8 cellular contexts compared by ENCODE assay signal in the genomic region with DNA sequence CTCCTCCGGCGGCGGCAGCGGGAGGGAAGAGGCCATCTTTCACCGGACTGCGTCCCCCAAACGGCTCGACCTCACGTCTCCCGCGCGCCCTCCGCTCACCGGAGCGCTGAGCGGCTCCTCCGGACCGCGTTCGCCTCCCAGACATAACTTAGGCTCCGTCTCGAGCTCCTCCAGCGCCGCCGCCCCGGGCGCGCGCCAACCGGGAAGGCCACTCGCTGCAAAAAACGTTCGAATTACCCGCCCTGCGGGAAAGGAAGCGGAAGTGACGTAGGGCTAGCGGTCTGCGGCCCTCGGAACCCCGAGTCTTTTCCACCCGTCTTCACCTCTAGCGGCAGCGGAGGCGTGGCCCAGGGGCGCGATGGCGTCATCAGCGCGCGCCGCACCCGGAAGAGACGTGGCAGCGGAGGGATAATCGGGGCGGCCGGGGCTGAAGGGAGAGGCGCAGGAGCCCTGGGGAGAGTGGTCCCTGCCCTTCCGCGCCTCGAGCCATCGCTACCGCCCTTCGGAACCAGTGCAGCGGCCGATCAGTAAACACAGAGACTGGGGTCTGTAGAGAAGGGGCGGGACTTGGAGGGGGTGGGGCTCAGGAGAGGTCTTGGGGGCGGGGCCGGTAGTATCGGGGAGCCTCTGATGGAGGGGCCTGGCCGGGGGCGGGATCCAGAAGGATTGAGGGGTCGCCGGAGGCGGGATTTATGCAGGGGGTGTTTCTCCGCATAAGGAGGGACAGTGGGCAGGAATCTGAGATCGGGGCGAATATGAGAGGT. TPM values are rescaled to one million over a fixed set of nuclear protein-coding genes. Genes with fewer than 3 reads are reported as not detected.
A peak's percentile ranks its signal among the peaks of the same experiment; 100 is the strongest.
DNase-seq lines count a peak whose midpoint lies in the region; ATAC-seq and TF ChIP-seq lines count a peak whose summit lies in the region.

A gene with protein sequence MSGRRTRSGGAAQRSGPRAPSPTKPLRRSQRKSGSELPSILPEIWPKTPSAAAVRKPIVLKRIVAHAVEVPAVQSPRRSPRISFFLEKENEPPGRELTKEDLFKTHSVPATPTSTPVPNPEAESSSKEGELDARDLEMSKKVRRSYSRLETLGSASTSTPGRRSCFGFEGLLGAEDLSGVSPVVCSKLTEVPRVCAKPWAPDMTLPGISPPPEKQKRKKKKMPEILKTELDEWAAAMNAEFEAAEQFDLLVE (minus strand): TSS at position 207 of the 764 bp plus-strand sequence. CDS start 62 bp downstream, at position 145.
A gene (plus strand): TSS at position 389 of the 764 bp plus-strand sequence. CDS start 477 bp downstream, outside the sequence.

- no peak for TF ChIP-seq CTCF in GM13977 (IDR thresholded peaks at IDR 0.05; ENCODE audit: extremely low read depth, insufficient read depth, missing control alignments)
- no peak for TF ChIP-seq CTCF in heart right ventricle (IDR thresholded peaks at IDR 0.05)
- peak in 3 of 6 experiments; percentile 30 to 48 (median 39) for TF ChIP-seq CTCF in upper lobe of left lung (IDR thresholded peaks at IDR 0.05)

- intact Hi-C loops in heart right ventricle (cut with DNase I): loop anchor here in 6 of 10 donors (1.0 to 10.0 kb wide), 11 partner anchors 12 to 159 kb away; a partner anchor contains a TSS
- intact Hi-C loops in posterior cingulate gyrus (cut with DNase I): loop anchor here (1.0 to 10.0 kb wide), 5 partner anchors 38 to 159 kb away; a partner anchor contains a TSS

- H3K27ac Mint-ChIP-seq in T-helper 1 cell treated with Interleukin-12 subunit alpha and Interleukin-12 subunit beta and Interleukin-4 antibody, amounts not matched to agents 30 μg/mL and 1 μg/mL, for 36 hours: peak within 1 kb of the TSS; percentile 98

- no peaks in the 10 kb centered on the region for H3K27me3 Mint-ChIP-seq in T-helper 1 cell treated with Interleukin-12 subunit alpha and Interleukin-12 subunit beta and Interleukin-4 antibody, amounts not matched to agents 30 μg/mL and 1 μg/mL, for 36 hours (ENCODE audit: low read depth)

- WGBS in heart right ventricle, 2 donors: 0% methylated on average over 79 of the region's 79 CpGs
- 0 to 1% methylated on average over 19 to 76 of the region's 79 CpGs for WGBS in upper lobe of left lung, 2 donors

- ATAC-seq in HG02884 (IDR thresholded peaks at IDR 0.05; ENCODE audit: unreplicated experiment): peak; percentile 87
- peak; percentile 94 to 98 (median 98) for ATAC-seq in heart right ventricle
- ATAC-seq in upper lobe of left lung (ENCODE audit: low FRiP score in 2 of 2): peak; percentile 94 to 98

- H3K4me3 Mint-ChIP-seq in T-helper 1 cell treated with Interleukin-12 subunit alpha and Interleukin-12 subunit beta and Interleukin-4 antibody, amounts not matched to agents 30 μg/mL and 1 μg/mL, for 36 hours: peak within 1 kb of the TSS; percentile 91

- H3K4me1 ChIP-seq in heart right ventricle: peaks cover 6 to 34% (median 20%) of the 10 kb centered on the region in 9 donors
- H3K4me1 ChIP-seq in upper lobe of left lung: peaks cover 15 to 24% (median 19%) of the 10 kb centered on the region in 4 donors

- peak in 3 of 4 donors; percentile 45 to 82 (median 55) for TF ChIP-seq POLR2A in upper lobe of left lung (IDR thresholded peaks at IDR 0.05)

- H3K9me3 ChIP-seq in heart right ventricle (no peaks in the 10 kb centered on the region), upper lobe of left lung (no peaks in the 10 kb centered on the region)

- in situ Hi-C loops in GM13977 (cut with MboI; ENCODE audit: low pct_unique_long_range_greater_than_20kb, low sequenced_read_pairs, unreplicated experiment): no loop called here

- H3K4me3 ChIP-seq in heart right ventricle (peak within 1 kb of the TSS; percentile 64 to 93 (median 81)), upper lobe of left lung (peak within 1 kb of the TSS; percentile 59 to 88 (median 82))

- DNase-seq in GM13977 (ENCODE audit: low spot score): peak; percentile 99
- DNase-seq in NCI-H1694 treated with DMSO at 0.1 percent for 48 hours (lab: John Stamatoyannopoulos, UW): peak; percentile 84
- DNase-seq in amniotic stem cell (lab: John Stamatoyannopoulos, UW): peak; percentile 89
- peak; percentile 95 for DNase-seq in heart right ventricle
- DNase-seq in posterior cingulate gyrus: peak; percentile 95 to 100 (median 98)
- DNase-seq in upper lobe of left lung: peak; percentile 93 to 100

- peaks cover 31% of the 10 kb centered on the region for H3K36me3 Mint-ChIP-seq in T-helper 1 cell treated with Interleukin-12 subunit alpha and Interleukin-12 subunit beta and Interleukin-4 antibody, amounts not matched to agents 30 μg/mL and 1 μg/mL, for 36 hours (ENCODE audit: low read depth)

- peaks cover 0 to 57% (median 17%) of the 10 kb centered on the region in 9 donors for H3K36me3 ChIP-seq in heart right ventricle
- H3K36me3 ChIP-seq in upper lobe of left lung: peaks cover 8 to 41% (median 28%) of the 10 kb centered on the region in 4 donors

- H3K27ac ChIP-seq in heart right ventricle (peak within 1 kb of the TSS; percentile 79 to 96 (median 92)), upper lobe of left lung (peak within 1 kb of the TSS; percentile 89 to 98 (median 96))

- no peaks in the 10 kb centered on the region for H3K9me3 Mint-ChIP-seq in T-helper 1 cell treated with Interleukin-12 subunit alpha and Interleukin-12 subunit beta and Interleukin-4 antibody, amounts not matched to agents 30 μg/mL and 1 μg/mL, for 36 hours

- H3K27me3 ChIP-seq in heart right ventricle (no peaks in the 10 kb centered on the region), upper lobe of left lung (no peaks in the 10 kb centered on the region)

- peaks cover 43% of the 10 kb centered on the region for H3K4me1 Mint-ChIP-seq in T-helper 1 cell treated with Interleukin-12 subunit alpha and Interleukin-12 subunit beta and Interleukin-4 antibody, amounts not matched to agents 30 μg/mL and 1 μg/mL, for 36 hours (ENCODE audit: low read depth)

- TF ChIP-seq EP300 in upper lobe of left lung (IDR thresholded peaks at IDR 0.05): peak in 1 of 4 donors; percentile 63

RNA-seq across cellular contexts. Expression of the first gene that starts in this region (rescaled TPM):
- total RNA-seq in heart right ventricle (1 to 10 TPM in 5 of 10 donors, under 1 TPM in 5; 0.50 to 5.3 (median 1.0) TPM), upper lobe of left lung (1 to 10 TPM; 1.0 to 4.4 (median 1.8) TPM)
- under 1 TPM; 0.45 to 0.80 TPM for polyA plus RNA-seq in heart right ventricle

RNA-seq across cellular contexts. Expression of the second gene that starts in this region (rescaled TPM):
- total RNA-seq in heart right ventricle (10 to 100 TPM; 21.5 to 27.7 (median 24.8) TPM), upper lobe of left lung (10 to 100 TPM; 21.4 to 39.8 (median 34.6) TPM)
- 10 to 100 TPM; 32.8 to 49.2 TPM for polyA plus RNA-seq in heart right ventricle

Comparison
In these comparisons a context has a peak if more than half of its experiments do, and no peak if none do; other contexts are left out.
1. Peak in every context shown above with its lines: DNase-seq, ATAC-seq, H3K4me3 ChIP-seq and H3K27ac ChIP-seq.